Comparison of ENCODE assay signal across 34 cellular contexts in genomic region chr17:78643326-78643725, GRCh38.
"Had no signal": no experiment of that assay in that cellular context is flagged by ENCODE, and none has a peak within 500 bp of the region (broad histone marks: within the 10 kb centered on the region; RNA-seq: fewer than 3 reads in every experiment).

No MANE protein-coding gene starts in this region.

- DNase-seq: activated B cell treated with CpG ODN at 0.5 μM for 24 hours; activated CD4-positive, alpha-beta memory T cell treated with anti-CD3 and anti-CD28 coated beads for 36 hours; activated CD4-positive, alpha-beta T cell treated with anti-CD3 and anti-CD28 coated beads for 4 hours; activated CD4-positive, alpha-beta T cell treated with anti-CD3 and anti-CD28 coated beads, Interleukin-2, amount 50 U/mL, for 1 hour; activated CD4-positive, CD25-positive, alpha-beta regulatory T cell treated with anti-CD3 and anti-CD28 coated beads, Interleukin-2, amount 50 U/mL, for 72 hours; activated CD8-positive, alpha-beta memory T cell treated with anti-CD3 and anti-CD28 coated beads, Interleukin-2, amount 50 U/mL, for 48 hours; activated effector memory CD4-positive, alpha-beta T cell treated with anti-CD3 and anti-CD28 coated beads, Interleukin-2, amount 50 U/mL, for 16 hours; activated naive CD4-positive, alpha-beta T cell; activated naive CD4-positive, alpha-beta T cell treated with anti-CD3 and anti-CD28 coated beads, Interleukin-2, amount 50 U/mL, for 16 hours; activated naive CD8-positive, alpha-beta T cell treated with anti-CD3 and anti-CD28 coated beads for 36 hours; activated T-cell treated with anti-CD3 and anti-CD28 coated beads, Interleukin-2, amount 50 U/mL, for 48 hours; amniotic stem cell; Kasumi-1; KG1; MG63; NCI-H1092; NCI-H1436 treated with DMSO at 0.1 percent for 48 hours; NCI-H1694 treated with DMSO at 0.1 percent for 48 hours; NCI-H2029 treated with DMSO at 0.1 percent for 48 hours; NCI-H2107; NCI-H2171; NCI-H510A; NCI-H526; NCI-H748 treated with DMSO at 0.1 percent for 48 hours; PC-9; Right ventricle myocardium superior; SW 1271; T-helper 1 cell; T-helper 2 cell; T-helper 9 cell had no signal

- H3K4me3 Mint-ChIP-seq: activated B cell treated with CpG ODN at 0.5 μM for 24 hours; activated CD4-positive, alpha-beta memory T cell treated with anti-CD3 and anti-CD28 coated beads for 36 hours; activated naive CD8-positive, alpha-beta T cell treated with anti-CD3 and anti-CD28 coated beads for 36 hours; activated T-helper 17 cell treated with anti-CD3 and anti-CD28 coated beads, Interleukin-2, amount 50 U/mL, for 72 hours had no signal

- H3K27me3 ChIP-seq: cardiac muscle cell, MG63 had no signal

- H3K27ac Mint-ChIP-seq: activated B cell treated with CpG ODN at 0.5 μM for 24 hours; activated CD4-positive, alpha-beta memory T cell treated with anti-CD3 and anti-CD28 coated beads for 36 hours; activated naive CD8-positive, alpha-beta T cell treated with anti-CD3 and anti-CD28 coated beads for 36 hours; activated T-helper 17 cell treated with anti-CD3 and anti-CD28 coated beads, Interleukin-2, amount 50 U/mL, for 72 hours had no signal

- H3K9me3 ChIP-seq: MG63 had no signal

- H3K27me3 Mint-ChIP-seq: activated B cell treated with CpG ODN at 0.5 μM for 24 hours; activated CD4-positive, alpha-beta memory T cell treated with anti-CD3 and anti-CD28 coated beads for 36 hours; activated naive CD8-positive, alpha-beta T cell treated with anti-CD3 and anti-CD28 coated beads for 36 hours; activated T-helper 17 cell treated with anti-CD3 and anti-CD28 coated beads, Interleukin-2, amount 50 U/mL, for 72 hours had no signal

- H3K4me3 ChIP-seq: cardiac muscle cell, MG63, PC-9 had no signal

- ATAC-seq: activated T-helper 17 cell treated with anti-CD3 and anti-CD28 coated beads, Interleukin-2, amount 50 U/mL, for 72 hours had no signal

- H3K9me3 Mint-ChIP-seq: activated naive CD8-positive, alpha-beta T cell treated with anti-CD3 and anti-CD28 coated beads for 36 hours; activated T-helper 17 cell treated with anti-CD3 and anti-CD28 coated beads, Interleukin-2, amount 50 U/mL, for 72 hours had no signal

- H3K36me3 ChIP-seq: cardiac muscle cell, MG63 had no signal

- H3K27ac ChIP-seq: cardiac muscle cell, PC-9, RWPE1, VCaP had no signal
